ENCODE assay signal across 8 cellular contexts in genomic region chr13:23921451-23921888, GRCh38. TPM values are rescaled to one million over a fixed set of nuclear protein-coding genes. Genes with fewer than 3 reads are reported as not detected.
A peak's percentile ranks its signal among the peaks of the same experiment; 100 is the strongest.
DNase-seq lines count a peak whose midpoint lies in the region; ATAC-seq and TF ChIP-seq lines count a peak whose summit lies in the region.

No MANE protein-coding gene starts in this region.

- no peak overlapping the region for H3K4me3 ChIP-seq in breast epithelium

- H3K4me1 ChIP-seq in breast epithelium = no peaks in the 10 kb centered on the region

- ATAC-seq in GM19463 (IDR thresholded peaks at IDR 0.05; ENCODE audit: unreplicated experiment) = peak; percentile 56

- H3K36me3 ChIP-seq in breast epithelium = no peaks in the 10 kb centered on the region

- H3K9me3 ChIP-seq in breast epithelium = no peaks in the 10 kb centered on the region

- H3K27me3 ChIP-seq in breast epithelium = no peaks in the 10 kb centered on the region

- peak; percentile 54 for DNase-seq in Ammon's horn (ENCODE audit: low spot score)
- DNase-seq in NCI-H526 treated with DMSO at 0.1 percent for 48 hours (lab: John Stamatoyannopoulos, UW) = peak; percentile 15
- no peak for DNase-seq in breast epithelium (ENCODE audit: low spot score in 2 of 2)
- DNase-seq in left kidney (ENCODE audit: low read depth, low spot score) = peak; percentile 86
- DNase-seq in OCI-M2 (lab: John Stamatoyannopoulos, UW; ENCODE audit: unreplicated experiment) = no peak
- DNase-seq in stimulated activated CD4-positive, alpha-beta T cell treated with anti-CD3 and anti-CD28 coated beads, Interleukin-4, amount 100 ng/mL, for 1 hour = no peak
- no peak for DNase-seq in stimulated activated CD4-positive, alpha-beta T cell treated with anti-CD3 and anti-CD28 coated beads, Interleukin-1b, Interleukin-23, amount 100 ng/mL, for 48 hours

- no peak overlapping the region for H3K27ac ChIP-seq in breast epithelium

- TF ChIP-seq CTCF in breast epithelium (IDR thresholded peaks at IDR 0.05) = peak in 2 of 3 donors; percentile 36 to 38

- TF ChIP-seq POLR2A in breast epithelium (IDR thresholded peaks at IDR 0.05) = no peak

- intact Hi-C loops in breast epithelium (cut with DNase I; ENCODE audit: low total_unique reads) = no loop called here

RNA-seq across cellular contexts. Expression of gene C1QTNF9B, which starts 24.2 kb away (rescaled TPM):
- total RNA-seq in breast epithelium = under 1 TPM in 1 of 3 donors, not detected in 2; 0.32 TPM

RNA-seq across cellular contexts. Expression of gene MIPEP, which starts 32.3 kb away (rescaled TPM):
- 10 to 100 TPM; 11.0 to 23.0 (median 20.0) TPM for total RNA-seq in breast epithelium

Comparison
In these comparisons a context has a peak if more than half of its experiments do, and no peak if none do; other contexts are left out.
1. DNase-seq: peak in Ammon's horn (single experiment), NCI-H526 treated with DMSO at 0.1 percent for 48 hours (single experiment) and left kidney (single experiment); none in breast epithelium (0 of 2), OCI-M2 (single experiment), stimulated activated CD4-positive, alpha-beta T cell treated with anti-CD3 and anti-CD28 coated beads, Interleukin-4, amount 100 ng/mL, for 1 hour (single experiment) and stimulated activated CD4-positive, alpha-beta T cell treated with anti-CD3 and anti-CD28 coated beads, Interleukin-1b, Interleukin-23, amount 100 ng/mL, for 48 hours (single experiment).